ENCODE assay signal across 9 cellular contexts in genomic region chr20:62239278-62239879, GRCh38. TPM values are rescaled to one million over a fixed set of nuclear protein-coding genes. Genes with fewer than 3 reads are reported as not detected.
DNase-seq lines count a peak whose midpoint lies in the region; ATAC-seq, FAIRE-seq and TF ChIP-seq lines count a peak whose summit lies in the region.
"Had no signal": no experiment of that assay in that cellular context is flagged by ENCODE, and none has a peak within 500 bp of the region (broad histone marks: within the 10 kb centered on the region; RNA-seq: fewer than 3 reads in every experiment).

No MANE protein-coding gene starts in this region.

- dilution Hi-C loops in endothelial cell of umbilical vein (cut with MboI; ENCODE audit: extremely low pct_ligation_motif_present, low sequenced_read_pairs) = no loop called here

- no peaks in the 10 kb centered on the region for H3K9me3 ChIP-seq in CD8-positive, alpha-beta T cell (ENCODE audit: low read length)
- H3K9me3 ChIP-seq in OCI-LY7 (ENCODE audit: low read length) = no peaks in the 10 kb centered on the region
- no peaks in the 10 kb centered on the region for H3K9me3 ChIP-seq in endothelial cell of umbilical vein (replicated peaks; ENCODE audit: control insufficient read depth, insufficient read depth, low read length)
- H3K9me3 ChIP-seq in neutrophil = no peaks in the 10 kb centered on the region

- H2AFZ ChIP-seq in OCI-LY7 (ENCODE audit: low read length) = no peak overlapping the region
- no peak overlapping the region for H2AFZ ChIP-seq in endothelial cell of umbilical vein (ENCODE audit: low read depth, low read length)

- H3K9me3 Mint-ChIP-seq in CD8-positive, alpha-beta T cell = no peaks in the 10 kb centered on the region

- peak overlapping the region; percentile 58 for H3K4me3 ChIP-seq in CD8-positive, alpha-beta T cell (ENCODE audit: low read depth, low read length)
- H3K4me3 ChIP-seq in OCI-LY7 (ENCODE audit: low read depth, low read length, poor library complexity, severe bottlenecking) = peak overlapping the region; percentile 80
- H3K4me3 ChIP-seq in endothelial cell of umbilical vein (replicated peaks in 1 of 3; ENCODE audit: insufficient read depth in 1 of 3, low read depth in 1 of 3, low read length in 3 of 3) = peak overlapping the region in 2 of 3 experiments; percentile 20 to 74
- peak overlapping the region; percentile 73 to 90 for H3K4me3 ChIP-seq in neutrophil (ENCODE audit: low read depth in 1 of 2, low read length in 1 of 2)

- H3K4me1 Mint-ChIP-seq in CD8-positive, alpha-beta T cell (ENCODE audit: low read depth) = peaks cover 48% of the 10 kb centered on the region

- no peaks in the 10 kb centered on the region for H3K27me3 ChIP-seq in CD8-positive, alpha-beta T cell (ENCODE audit: insufficient read depth, low read length)
- H3K27me3 ChIP-seq in endothelial cell of umbilical vein (ENCODE audit: control insufficient read depth in 2 of 2, insufficient read depth in 2 of 2, low read length in 2 of 2) = no peaks in the 10 kb centered on the region
- peaks cover 6% of the 10 kb centered on the region for H3K27me3 ChIP-seq in neutrophil

- peaks cover 27% of the 10 kb centered on the region for H3K4me1 ChIP-seq in CD8-positive, alpha-beta T cell (ENCODE audit: insufficient read depth, low read length)
- H3K4me1 ChIP-seq in OCI-LY7 (ENCODE audit: insufficient read depth, low read length, poor library complexity, severe bottlenecking) (peaks cover 15% of the 10 kb centered on the region), endothelial cell of umbilical vein (ENCODE audit: control insufficient read depth, extremely low read depth, insufficient read depth, low read length) (peaks cover 5% of the 10 kb centered on the region), neutrophil (ENCODE audit: control insufficient read depth in 1 of 2, insufficient read depth in 1 of 2, low read depth in 1 of 2, low read length in 1 of 2) (peaks cover 62 to 63% of the 10 kb centered on the region in 2 experiments)

- peaks cover 23% of the 10 kb centered on the region for H3K36me3 Mint-ChIP-seq in CD8-positive, alpha-beta T cell

- CTCF ChIA-PET in CD8-positive, alpha-beta T cell (lab: Charles Lee) = no interaction called here
- CTCF ChIA-PET in OCI-LY7 (lab: Charles Lee; ENCODE audit: unreplicated experiment) = no interaction called here
- CTCF ChIA-PET in endothelial cell of umbilical vein (lab: Charles Lee) = no interaction called here

- intact Hi-C loops in CD8-positive, alpha-beta T cell (cut with DNase I, micrococcal nuclease) = loop anchor here in 1 of 2 experiments (5.0 kb wide), 1 partner anchor 1283 kb away; the partner anchor contains the start of gene PPDPF
- intact Hi-C loops in OCI-LY7 (cut with micrococcal nuclease; ENCODE audit: unreplicated experiment) = no loop called here
- intact Hi-C loops in endothelial cell of umbilical vein (cut with micrococcal nuclease) = loop anchor here (2.0 kb wide), 2 partner anchors 45 to 147 kb away; partner anchors contain the start of gene RPS21

- H4K20me1 ChIP-seq in OCI-LY7 (ENCODE audit: insufficient read depth, low read length) (no peaks in the 10 kb centered on the region), endothelial cell of umbilical vein (replicated peaks; ENCODE audit: control insufficient read depth, extremely low read depth, insufficient read depth, low read length) (no peaks in the 10 kb centered on the region)

- peak overlapping the region; percentile 86 for H3K27ac Mint-ChIP-seq in CD8-positive, alpha-beta T cell

- peaks cover 3% of the 10 kb centered on the region for H3K36me3 ChIP-seq in CD8-positive, alpha-beta T cell (ENCODE audit: insufficient read depth, low read length)
- no peaks in the 10 kb centered on the region for H3K36me3 ChIP-seq in OCI-LY7 (ENCODE audit: insufficient read depth, low read length)
- peaks cover 0 to 3% of the 10 kb centered on the region in 2 experiments for H3K36me3 ChIP-seq in endothelial cell of umbilical vein (ENCODE audit: control insufficient read depth in 2 of 2, extremely low read depth in 1 of 2, insufficient read depth in 2 of 2, low read length in 2 of 2)
- H3K36me3 ChIP-seq in neutrophil = peaks cover 21% of the 10 kb centered on the region

- peak overlapping the region; percentile 84 for H3K4me3 Mint-ChIP-seq in CD8-positive, alpha-beta T cell

- H3K9me1 ChIP-seq in endothelial cell of umbilical vein (replicated peaks; ENCODE audit: control insufficient read depth, extremely low read depth, insufficient read depth, low read length) = no peaks in the 10 kb centered on the region

- no peak for ATAC-seq in CD8-positive, alpha-beta T cell
- ATAC-seq in GM18870 (IDR thresholded peaks at IDR 0.05; ENCODE audit: unreplicated experiment) = no peak
- ATAC-seq: activated CD4-positive, CD25-positive, alpha-beta regulatory T cell treated with anti-CD3 and anti-CD28 coated beads, Interleukin-2, amount 50 U/mL, for 24 hours had no signal

- POLR2A ChIA-PET in CD8-positive, alpha-beta T cell (lab: Charles Lee) = no interaction called here
- POLR2A ChIA-PET in OCI-LY7 (lab: Charles Lee) (no interaction called here), endothelial cell of umbilical vein (lab: Charles Lee) (no interaction called here)

- no peak for DNase-seq in CD8-positive, alpha-beta T cell
- DNase-seq in OCI-LY7 (ENCODE audit: low spot score) (no peak), endothelial cell of umbilical vein (ENCODE audit: low read depth, low spot score) (no peak), GF-D8 (lab: John Stamatoyannopoulos, UW) (no peak), mesenteric fat pad (ENCODE audit: low spot score) (no peak), NCI-H2081 (lab: John Stamatoyannopoulos, UW) (no peak)

- H3K79me2 ChIP-seq in OCI-LY7 (ENCODE audit: insufficient read depth, low read depth, low read length) = 0 out of 2 replicates have a peak, but pooled peaks cover 4% of the 10 kb centered on the region
- H3K79me2 ChIP-seq in endothelial cell of umbilical vein (ENCODE audit: control insufficient read depth, insufficient read depth, low read length) = peaks cover 3% of the 10 kb centered on the region

- no peaks in the 10 kb centered on the region for H3K9me2 ChIP-seq in OCI-LY7 (ENCODE audit: insufficient read depth, low read length)

- H3K9ac ChIP-seq in endothelial cell of umbilical vein (replicated peaks; ENCODE audit: extremely low read depth, insufficient read depth, low read length) = no peak overlapping the region

- peak overlapping the region; percentile 51 for H3K27ac ChIP-seq in CD8-positive, alpha-beta T cell (ENCODE audit: low read depth, low read length)
- H3K27ac ChIP-seq in OCI-LY7 (ENCODE audit: low read depth, low read length, poor library complexity, severe bottlenecking) = peak overlapping the region; percentile 6
- H3K27ac ChIP-seq in endothelial cell of umbilical vein (ENCODE audit: insufficient read depth, low read depth, low read length) = no peak overlapping the region
- H3K27ac ChIP-seq in neutrophil = peak overlapping the region; percentile 99

- peaks cover 2% of the 10 kb centered on the region for H3K27me3 Mint-ChIP-seq in CD8-positive, alpha-beta T cell (ENCODE audit: low read depth)

- no peak for TF ChIP-seq CTCF in CD8-positive, alpha-beta T cell (IDR thresholded peaks at IDR 0.05)
- TF ChIP-seq CTCF in OCI-LY7 (conservative IDR thresholded peaks at IDR 0.05; ENCODE audit: low read length) (no peak), endothelial cell of umbilical vein (IDR thresholded peaks at IDR 0.05; ENCODE audit: extremely low read depth in 1 of 2, insufficient read depth in 1 of 2, low read depth in 1 of 2, low read length in 2 of 2) (no peak), neutrophil (IDR thresholded peaks at IDR 0.05) (no peak)

- H3K4me2 ChIP-seq in OCI-LY7 (ENCODE audit: low read length) (peak overlapping the region; percentile 99), endothelial cell of umbilical vein (ENCODE audit: insufficient read depth, low read length) (peak overlapping the region; percentile 31)

- no peak for FAIRE-seq in endothelial cell of umbilical vein (lab: Jason Lieb, UNC)

- BruUV-seq in OCI-LY7 (replicated peaks; lab: Mats Ljungman, UMichigan) = no TSS peak
- no TSS peak for BruUV-seq in endothelial cell of umbilical vein (replicated peaks; lab: Mats Ljungman, UMichigan)

- no peak for TF ChIP-seq POLR2A in endothelial cell of umbilical vein (IDR thresholded peaks at IDR 0.05; ENCODE audit: low read depth, low read length)

RNA-seq across cellular contexts. Expression of gene OSBPL2, which starts 1.1 kb away (rescaled TPM):
- total RNA-seq in CD8-positive, alpha-beta T cell = 10 to 100 TPM; 63.6 to 64.2 TPM
- total RNA-seq in OCI-LY7 (2014; rRNA removed; shearing (Covaris generic)) = 17.2 and 20.7 TPM in 2 replicates
- total RNA-seq in OCI-LY7 (2022) (40.0 and 44.8 TPM in 2 replicates), endothelial cell of umbilical vein (32.7 and 33.0 TPM in 2 replicates), mesenteric fat pad (38.1 TPM)
- 10.5 and 13.1 TPM in 2 replicates for polyA plus RNA-seq in endothelial cell of umbilical vein
- polyA plus RNA-seq in endothelial cell of umbilical vein (2011; cell fraction: cytosol; rRNA removed) = 11.1 and 11.5 TPM in 2 replicates
- polyA plus RNA-seq in endothelial cell of umbilical vein (2011; cell fraction: nucleus; rRNA removed) = 43.1 and 57.0 TPM in 2 replicates
- polyA plus RNA-seq in endothelial cell of umbilical vein (2012) = 19.7 and 21.3 TPM in 2 replicates
- 54.3 and 61.9 TPM in 2 replicates for polyA minus RNA-seq in endothelial cell of umbilical vein
- 8.5 TPM for polyA minus RNA-seq in endothelial cell of umbilical vein (2011; cell fraction: cytosol; rRNA and poly(A)+ RNA removed)
- polyA minus RNA-seq in endothelial cell of umbilical vein (2011; cell fraction: nucleus; rRNA and poly(A)+ RNA removed) = 27.6 and 40.9 TPM in 2 replicates

RNA-seq across cellular contexts. Expression of gene HRH3, which starts 19.3 kb away (rescaled TPM):
- total RNA-seq in CD8-positive, alpha-beta T cell = not detected
- not detected in 2 replicates for total RNA-seq in OCI-LY7 (2014; rRNA removed; shearing (Covaris generic))
- total RNA-seq in OCI-LY7 (2022) = not detected in 2 replicates
- not detected in 2 replicates for total RNA-seq in endothelial cell of umbilical vein
- polyA plus RNA-seq in endothelial cell of umbilical vein = not detected in 2 replicates
- polyA plus RNA-seq in endothelial cell of umbilical vein (2011; cell fraction: cytosol; rRNA removed) = not detected in 2 replicates
- polyA plus RNA-seq in endothelial cell of umbilical vein (2011; cell fraction: nucleus; rRNA removed) = not detected in 2 replicates
- polyA plus RNA-seq in endothelial cell of umbilical vein (2012) = not detected in 2 replicates
- not detected in 2 replicates for polyA minus RNA-seq in endothelial cell of umbilical vein
- not detected for polyA minus RNA-seq in endothelial cell of umbilical vein (2011; cell fraction: cytosol; rRNA and poly(A)+ RNA removed)
- not detected in 2 replicates for polyA minus RNA-seq in endothelial cell of umbilical vein (2011; cell fraction: nucleus; rRNA and poly(A)+ RNA removed)
- not detected for total RNA-seq in mesenteric fat pad

RNA-seq across cellular contexts. Expression of gene MTG2, which starts 56.6 kb away (rescaled TPM):
- total RNA-seq in CD8-positive, alpha-beta T cell = 1 to 10 TPM; 7.7 to 8.8 TPM
- total RNA-seq in OCI-LY7 (2014; rRNA removed; shearing (Covaris generic)) = 20.3 and 24.1 TPM in 2 replicates
- total RNA-seq in OCI-LY7 (2022) (37.5 and 38.6 TPM in 2 replicates), endothelial cell of umbilical vein (22.1 and 31.6 TPM in 2 replicates), mesenteric fat pad (29.9 TPM)
- polyA plus RNA-seq in endothelial cell of umbilical vein = 19.9 and 22.2 TPM in 2 replicates
- 17.0 and 17.8 TPM in 2 replicates for polyA plus RNA-seq in endothelial cell of umbilical vein (2011; cell fraction: cytosol; rRNA removed)
- polyA plus RNA-seq in endothelial cell of umbilical vein (2011; cell fraction: nucleus; rRNA removed) = 32.3 and 33.8 TPM in 2 replicates
- polyA plus RNA-seq in endothelial cell of umbilical vein (2012) = 14.4 and 17.4 TPM in 2 replicates
- 11.5 and 11.9 TPM in 2 replicates for polyA minus RNA-seq in endothelial cell of umbilical vein
- 20.9 TPM for polyA minus RNA-seq in endothelial cell of umbilical vein (2011; cell fraction: cytosol; rRNA and poly(A)+ RNA removed)
- 12.4 and 17.0 TPM in 2 replicates for polyA minus RNA-seq in endothelial cell of umbilical vein (2011; cell fraction: nucleus; rRNA and poly(A)+ RNA removed)
